Comparison of ENCODE assay signal across 1 cellular context in genomic region chr17:76353599-76354316, GRCh38.
TF ChIP-seq lines count a peak whose summit lies in the region.

PRPSAP1 (minus strand) TSS chr17:76353916; CDS start chr17:76353703, 213 bp downstream.

TF ChIP-seq in K562, 482 proteins besides CTCF, POLR2A, EP300 and RAD21 (continued from another document and continues in another):
- peak in 1 of 2 experiments; percentile 20; a peak in 1 of 4 replicates for TF ChIP-seq ZNF318 (IDR thresholded peaks at IDR 0.05; ENCODE audit: borderline replicate concordance in 1 of 2, low read depth in 1 of 2)
- TF ChIP-seq DACH1 (IDR thresholded peaks at IDR 0.05; ENCODE audit: partially characterized antibody): peak; percentile 94
- TF ChIP-seq HIVEP1 (CRISPR knock-in tag; IDR thresholded peaks at IDR 0.05): no peak
- no peak for TF ChIP-seq JUN (IDR thresholded peaks at IDR 0.05; ENCODE audit: borderline replicate concordance, low read depth, low read length)
- TF ChIP-seq JUN (CRISPR knock-in tag; IDR thresholded peaks at IDR 0.05; ENCODE audit: borderline replicate concordance): no peak
- TF ChIP-seq HNRNPL (IDR thresholded peaks at IDR 0.05; ENCODE audit: low read depth, low read length): peak; percentile 81
- peak; percentile 74 for TF ChIP-seq SAP30 (IDR thresholded peaks at IDR 0.05; ENCODE audit: borderline replicate concordance, insufficient read depth, low read depth, low read length, poor library complexity, severe bottlenecking)
- TF ChIP-seq ZNF398 (CRISPR knock-in tag; IDR thresholded peaks at IDR 0.05): no peak
- TF ChIP-seq MBD2 (IDR thresholded peaks at IDR 0.05; ENCODE audit: borderline replicate concordance, low read depth): peak; percentile 78
- TF ChIP-seq FOXA3 (CRISPR knock-in tag; conservative IDR thresholded peaks at IDR 0.05 in 1 of 2, IDR thresholded peaks at IDR 0.05 in 1 of 2): no peak
- TF ChIP-seq ZNF449 (CRISPR knock-in tag; IDR thresholded peaks at IDR 0.05): peak; percentile 92; the same call in 1 of the 2 replicates
- no peak for TF ChIP-seq IRF9 (tag; IDR thresholded peaks at IDR 0.05)
- no peak for TF ChIP-seq ZNF695 (CRISPR knock-in tag; IDR thresholded peaks at IDR 0.05)
- no peak for TF ChIP-seq CREBBP (IDR thresholded peaks at IDR 0.05; ENCODE audit: low read depth, low read length)
- peak; percentile 59 for TF ChIP-seq EGR1 (conservative IDR thresholded peaks at IDR 0.05)
- peak; percentile 97 for TF ChIP-seq SP2 (IDR thresholded peaks at IDR 0.05; ENCODE audit: extremely low read depth, low read depth, low read length, poor library complexity, severe bottlenecking)
- TF ChIP-seq ZC3H4 (CRISPR knock-in tag; IDR thresholded peaks at IDR 0.05; ENCODE audit: borderline replicate concordance): no peak
- TF ChIP-seq KLF6 (CRISPR knock-in tag; IDR thresholded peaks at IDR 0.05; ENCODE audit: borderline replicate concordance): peak; percentile 78; the same call in 1 of the 2 replicates
- TF ChIP-seq ARID4B (CRISPR knock-in tag; IDR thresholded peaks at IDR 0.05): peak; percentile 59
- peak; percentile 80 for TF ChIP-seq MYC (IDR thresholded peaks at IDR 0.05; ENCODE audit: low read depth, low read length)
- TF ChIP-seq MYC (CRISPR knock-in tag; IDR thresholded peaks at IDR 0.05; ENCODE audit: borderline replicate concordance, low read depth): peak; percentile 82; the same call in 1 of the 2 replicates
- no peak for TF ChIP-seq ZBTB26 (CRISPR knock-in tag; IDR thresholded peaks at IDR 0.05)
- TF ChIP-seq BRD9 (IDR thresholded peaks at IDR 0.05; ENCODE audit: low read depth, partially characterized antibody): peak; percentile 25
- TF ChIP-seq PBX2 (CRISPR knock-in tag; IDR thresholded peaks at IDR 0.05; ENCODE audit: low read depth): no peak
- peak; percentile 50 for TF ChIP-seq PBX2 (tag; conservative IDR thresholded peaks at IDR 0.05; ENCODE audit: low read depth)
- 0 out of 2 replicates have a peak, but pooled peaks have one; percentile 55 for TF ChIP-seq ZNF263 (CRISPR knock-in tag; IDR thresholded peaks at IDR 0.05; ENCODE audit: borderline replicate concordance)
- TF ChIP-seq EZH2 (IDR thresholded peaks at IDR 0.05; ENCODE audit: borderline replicate concordance, low read depth, low read length): no peak
- TF ChIP-seq NFRKB (IDR thresholded peaks at IDR 0.05; ENCODE audit: low read depth): peak; percentile 88
- TF ChIP-seq MYBL2 (IDR thresholded peaks at IDR 0.05; ENCODE audit: low read depth): peak; percentile 85
- no peak for TF ChIP-seq MYBL2 (CRISPR knock-in tag; IDR thresholded peaks at IDR 0.05; ENCODE audit: borderline replicate concordance)
- TF ChIP-seq CREM (IDR thresholded peaks at IDR 0.05; ENCODE audit: low read depth): peak; percentile 53
- peak; percentile 97 for TF ChIP-seq ZNF197 (CRISPR knock-in tag; IDR thresholded peaks at IDR 0.05; ENCODE audit: low read depth)
- no peak for TF ChIP-seq ZNF444 (CRISPR knock-in tag; IDR thresholded peaks at IDR 0.05)
- no peak for TF ChIP-seq CHD2 (IDR thresholded peaks at IDR 0.05; ENCODE audit: low read depth, low read length)
- TF ChIP-seq RB1 (IDR thresholded peaks at IDR 0.05; ENCODE audit: low read depth): peak; percentile 57; the same call in 1 of the 2 replicates
- 0 out of 2 replicates have a peak, but pooled peaks have one; percentile 58 for TF ChIP-seq NCOA1 (IDR thresholded peaks at IDR 0.05; ENCODE audit: low read depth)
